Comparison of ENCODE assay signal across 35 cellular contexts in the genomic region with DNA sequence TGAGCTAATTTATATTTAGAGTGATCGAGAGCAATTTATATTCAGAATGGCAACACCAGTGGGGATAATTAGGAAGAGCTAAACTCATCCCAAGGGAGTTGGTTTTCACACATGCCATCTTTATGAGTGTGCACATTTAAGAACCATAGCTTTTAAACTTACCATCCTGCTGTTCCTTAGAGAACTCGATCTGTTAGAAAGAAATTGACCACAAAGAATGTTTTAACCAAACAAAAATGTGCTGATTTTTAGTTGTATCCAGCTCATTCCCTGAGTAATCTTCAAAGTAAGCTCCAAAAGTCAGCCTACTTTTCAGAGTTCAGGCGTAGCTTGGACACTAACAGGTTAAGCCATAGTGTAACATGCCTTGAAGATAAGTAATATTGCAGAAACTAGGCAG. TPM values are rescaled to one million over a fixed set of nuclear protein-coding genes. Genes with fewer than 3 reads are reported as not detected.
DNase-seq lines count a peak whose midpoint lies in the region; ATAC-seq and TF ChIP-seq lines count a peak whose summit lies in the region.
"Had no signal": no experiment of that assay in that cellular context is flagged by ENCODE, and none has a peak within 500 bp of the region (broad histone marks: within the 10 kb centered on the region; RNA-seq: fewer than 3 reads in every experiment).

No MANE protein-coding gene starts in this region.

- no peaks in the 10 kb centered on the region for H3K36me3 ChIP-seq in A673 (ENCODE audit: insufficient read depth, low read length, poor library complexity, severe bottlenecking)
- no peaks in the 10 kb centered on the region for H3K36me3 ChIP-seq in CD8-positive, alpha-beta T cell (ENCODE audit: insufficient read depth, low read length)
- H3K36me3 ChIP-seq: cardiac muscle cell, lower lobe of right lung, Peyer's patch, thoracic aorta had no signal

- H3K4me3 ChIP-seq in A673 (ENCODE audit: low read depth, low read length, poor library complexity, severe bottlenecking): no peak overlapping the region
- H3K4me3 ChIP-seq in CD8-positive, alpha-beta T cell (ENCODE audit: low read depth, low read length): no peak overlapping the region
- H3K4me3 ChIP-seq: cardiac muscle cell, lower lobe of right lung, Peyer's patch, thoracic aorta had no signal

- H3K27me3 Mint-ChIP-seq in CD8-positive, alpha-beta T cell (ENCODE audit: low read depth): no peaks in the 10 kb centered on the region
- H3K27me3 Mint-ChIP-seq: activated CD4-positive, alpha-beta memory T cell treated with anti-CD3 and anti-CD28 coated beads, Interleukin-2, amount 10 ng/mL, durations not matched to agents 7 days and 5 days; CD4-positive, CD25-positive, alpha-beta regulatory T cell; effector memory CD8-positive, alpha-beta T cell; natural killer cell treated with Interleukin-12 subunit alpha and Interleukin-12 subunit beta and Interleukin-15 and Interleukin-18, amount 100 ng/mL, for 72 hours; stimulated activated naive CD8-positive, alpha-beta T cell treated with anti-CD3 and anti-CD28 coated beads, Interleukin-15, Interleukin-2, amounts not matched to agents 100 ng/mL and 50 ng/mL, for 24 hours had no signal

- H3K9me3 ChIP-seq in A673 (ENCODE audit: low read depth, low read length, poor library complexity, severe bottlenecking): no peaks in the 10 kb centered on the region
- no peaks in the 10 kb centered on the region for H3K9me3 ChIP-seq in CD8-positive, alpha-beta T cell (ENCODE audit: low read length)
- H3K9me3 ChIP-seq: lower lobe of right lung, Peyer's patch, thoracic aorta had no signal

- no peaks in the 10 kb centered on the region for H3K36me3 Mint-ChIP-seq in CD8-positive, alpha-beta T cell
- H3K36me3 Mint-ChIP-seq: CD4-positive, CD25-positive, alpha-beta regulatory T cell; natural killer cell treated with Interleukin-12 subunit alpha and Interleukin-12 subunit beta and Interleukin-15 and Interleukin-18, amount 100 ng/mL, for 72 hours had no signal

- intact Hi-C loops in A673 (cut with micrococcal nuclease; ENCODE audit: unreplicated experiment): no loop called here
- intact Hi-C loops in CD8-positive, alpha-beta T cell (cut with DNase I, micrococcal nuclease): no loop called here

- no peak overlapping the region for H3K4me3 Mint-ChIP-seq in CD8-positive, alpha-beta T cell
- H3K4me3 Mint-ChIP-seq: activated CD4-positive, alpha-beta memory T cell treated with anti-CD3 and anti-CD28 coated beads, Interleukin-2, amount 10 ng/mL, durations not matched to agents 7 days and 5 days; activated naive CD4-positive, alpha-beta T cell treated with anti-CD3 and anti-CD28 coated beads for 36 hours; CD4-positive, CD25-positive, alpha-beta regulatory T cell; effector memory CD8-positive, alpha-beta T cell; natural killer cell treated with Interleukin-12 subunit alpha and Interleukin-12 subunit beta and Interleukin-15 and Interleukin-18, amount 100 ng/mL, for 72 hours; stimulated activated naive CD8-positive, alpha-beta T cell treated with anti-CD3 and anti-CD28 coated beads, Interleukin-15, Interleukin-2, amounts not matched to agents 100 ng/mL and 50 ng/mL, for 24 hours; T-helper 2 cell treated with Interferon-gamma antibody and Interleukin-4, amounts not matched to agents 5 μg/mL and 100 μg/mL, for 36 hours had no signal

- no peak overlapping the region for H3K27ac ChIP-seq in A673 (ENCODE audit: low read depth, low read length, poor library complexity, severe bottlenecking)
- no peak overlapping the region for H3K27ac ChIP-seq in CD8-positive, alpha-beta T cell (ENCODE audit: low read depth, low read length)
- H3K27ac ChIP-seq: cardiac muscle cell, HL-60, KMS-11, lower lobe of right lung, Peyer's patch, thoracic aorta had no signal

- H3K27me3 ChIP-seq in A673 (replicated peaks; ENCODE audit: insufficient read depth, low read depth, low read length, poor library complexity): no peaks in the 10 kb centered on the region
- H3K27me3 ChIP-seq in CD8-positive, alpha-beta T cell (ENCODE audit: insufficient read depth, low read length): no peaks in the 10 kb centered on the region
- H3K27me3 ChIP-seq: cardiac muscle cell, Peyer's patch had no signal

- peak; percentile 18 for DNase-seq in A673 (ENCODE audit: low spot score)
- peak; percentile 16 for DNase-seq in NCI-H226
- DNase-seq in glomerular visceral epithelial cell (ENCODE audit: extremely low spot score): peak; percentile 66
- peak; percentile 28 for DNase-seq in renal cortical epithelial cell (ENCODE audit: low read depth)
- no peak for DNase-seq in nucleus accumbens (lab: John Stamatoyannopoulos, UW)
- DNase-seq in CD8-positive, alpha-beta T cell: no peak
- DNase-seq: activated CD4-positive, alpha-beta memory T cell treated with anti-CD3 and anti-CD28 coated beads, Interleukin-2, amount 10 ng/mL, durations not matched to agents 7 days and 5 days; activated CD4-positive, alpha-beta T cell treated with anti-CD3 and anti-CD28 coated beads for 1 hour; activated CD8-positive, alpha-beta memory T cell treated with anti-CD3 and anti-CD28 coated beads, Interleukin-2, amount 50 U/mL, for 48 hours; activated naive CD4-positive, alpha-beta T cell treated with anti-CD3 and anti-CD28 coated beads for 36 hours; CD4-positive, CD25-positive, alpha-beta regulatory T cell; cortex of kidney; DMS79 treated with DMSO at 0.1 percent for 48 hours; effector memory CD8-positive, alpha-beta T cell; lower lobe of right lung; NCI-H1436; NCI-H2081; NCI-H69; Peyer's patch; retina; SHP77 treated with DMSO at 0.1 percent for 48 hours; stimulated activated CD8-positive, alpha-beta memory T cell treated with anti-CD3 and anti-CD28 coated beads, Interleukin-4, amount 100 ng/mL, for 48 hours had no signal

- H3K4me1 ChIP-seq in A673 (ENCODE audit: insufficient read depth, low read length, poor library complexity, severe bottlenecking): no peaks in the 10 kb centered on the region
- H3K4me1 ChIP-seq in CD8-positive, alpha-beta T cell (ENCODE audit: insufficient read depth, low read length): no peaks in the 10 kb centered on the region
- H3K4me1 ChIP-seq: lower lobe of right lung, Peyer's patch had no signal

- no TSS peak for BruUV-seq in A673 (replicated peaks; lab: Mats Ljungman, UMichigan)

- no peak overlapping the region for H3K27ac Mint-ChIP-seq in CD8-positive, alpha-beta T cell
- H3K27ac Mint-ChIP-seq: activated CD4-positive, alpha-beta memory T cell treated with anti-CD3 and anti-CD28 coated beads, Interleukin-2, amount 10 ng/mL, durations not matched to agents 7 days and 5 days; activated naive CD4-positive, alpha-beta T cell treated with anti-CD3 and anti-CD28 coated beads for 36 hours; CD4-positive, CD25-positive, alpha-beta regulatory T cell; effector memory CD8-positive, alpha-beta T cell; natural killer cell treated with Interleukin-12 subunit alpha and Interleukin-12 subunit beta and Interleukin-15 and Interleukin-18, amount 100 ng/mL, for 72 hours; stimulated activated naive CD8-positive, alpha-beta T cell treated with anti-CD3 and anti-CD28 coated beads, Interleukin-15, Interleukin-2, amounts not matched to agents 100 ng/mL and 50 ng/mL, for 24 hours; T-helper 2 cell treated with Interferon-gamma antibody and Interleukin-4, amounts not matched to agents 5 μg/mL and 100 μg/mL, for 36 hours had no signal

- no peaks in the 10 kb centered on the region for H3K9me3 Mint-ChIP-seq in CD8-positive, alpha-beta T cell
- H3K9me3 Mint-ChIP-seq: activated CD4-positive, alpha-beta memory T cell treated with anti-CD3 and anti-CD28 coated beads, Interleukin-2, amount 10 ng/mL, durations not matched to agents 7 days and 5 days; activated naive CD4-positive, alpha-beta T cell treated with anti-CD3 and anti-CD28 coated beads for 36 hours; natural killer cell treated with Interleukin-12 subunit alpha and Interleukin-12 subunit beta and Interleukin-15 and Interleukin-18, amount 100 ng/mL, for 72 hours; stimulated activated naive CD8-positive, alpha-beta T cell treated with anti-CD3 and anti-CD28 coated beads, Interleukin-15, Interleukin-2, amounts not matched to agents 100 ng/mL and 50 ng/mL, for 24 hours; T-helper 2 cell treated with Interferon-gamma antibody and Interleukin-4, amounts not matched to agents 5 μg/mL and 100 μg/mL, for 36 hours had no signal

- CTCF ChIA-PET in A673 (lab: Charles Lee): no interaction called here
- CTCF ChIA-PET in CD8-positive, alpha-beta T cell (lab: Charles Lee): interaction anchor here (0.6 kb wide), 1 partner anchor 1190 kb away, joined by 3 read pairs; no protein-coding TSS in a partner anchor

- no peak for ATAC-seq in CD8-positive, alpha-beta T cell
- no peak for ATAC-seq in HG02759 (IDR thresholded peaks at IDR 0.05; ENCODE audit: unreplicated experiment)
- ATAC-seq in HG03432 (IDR thresholded peaks at IDR 0.05; ENCODE audit: unreplicated experiment): no peak
- ATAC-seq: effector memory CD8-positive, alpha-beta T cell; lower lobe of right lung; natural killer cell treated with Interleukin-12 subunit alpha and Interleukin-12 subunit beta and Interleukin-15 and Interleukin-18, amount 100 ng/mL, for 72 hours had no signal

- no peak for TF ChIP-seq CTCF in A673 (conservative IDR thresholded peaks at IDR 0.05; ENCODE audit: low read depth, low read length)
- no peak for TF ChIP-seq CTCF in CD8-positive, alpha-beta T cell (IDR thresholded peaks at IDR 0.05)

- POLR2A ChIA-PET in A673 (lab: Charles Lee; ENCODE audit: low non-redundant PET): no interaction called here
- POLR2A ChIA-PET in CD8-positive, alpha-beta T cell (lab: Charles Lee): no interaction called here

- no peaks in the 10 kb centered on the region for H3K4me1 Mint-ChIP-seq in CD8-positive, alpha-beta T cell (ENCODE audit: low read depth)
- H3K4me1 Mint-ChIP-seq: activated CD4-positive, alpha-beta memory T cell treated with anti-CD3 and anti-CD28 coated beads, Interleukin-2, amount 10 ng/mL, durations not matched to agents 7 days and 5 days; CD4-positive, CD25-positive, alpha-beta regulatory T cell had no signal

RNA-seq across cellular contexts. Expression of gene MYL1, which starts 12.6 kb away (rescaled TPM):
- total RNA-seq in A673 (2021) (not detected in 2 replicates), renal cortical epithelial cell (not detected in 2 replicates)
- total RNA-seq in CD8-positive, alpha-beta T cell: not detected
- total RNA-seq: activated CD4-positive, alpha-beta memory T cell treated with anti-CD3 and anti-CD28 coated beads, Interleukin-2, amount 10 ng/mL, durations not matched to agents 7 days and 5 days; activated naive CD4-positive, alpha-beta T cell treated with anti-CD3 and anti-CD28 coated beads for 36 hours; cardiac muscle cell; CD4-positive, CD25-positive, alpha-beta regulatory T cell; epithelial cell of proximal tubule; H1; lower lobe of right lung; mononuclear cell; natural killer cell treated with Interleukin-12 subunit alpha and Interleukin-12 subunit beta and Interleukin-15 and Interleukin-18, amount 100 ng/mL, for 72 hours; osteocyte; Peyer's patch; thoracic aorta had no signal

Comparison
In these comparisons a context has a peak if more than half of its experiments do, and no peak if none do; other contexts are left out.
1. DNase-seq: peak in A673 (single experiment), NCI-H226 (single experiment), glomerular visceral epithelial cell (single experiment) and renal cortical epithelial cell (single experiment); none in nucleus accumbens (0 of 56) and CD8-positive, alpha-beta T cell (0 of 7).